In genomic region chr16:80583466-80583865, GRCh38 we compare ENCODE assay signal across 10 cellular contexts. TPM values are rescaled to one million over a fixed set of nuclear protein-coding genes. Genes with fewer than 3 reads are reported as not detected.
DNase-seq lines count a peak whose midpoint lies in the region; TF ChIP-seq lines count a peak whose summit lies in the region.
"Had no signal": no experiment of that assay in that cellular context is flagged by ENCODE, and none has a peak within 500 bp of the region (broad histone marks: within the 10 kb centered on the region; RNA-seq: fewer than 3 reads in every experiment).

No MANE protein-coding gene starts in this region.

- H3K9me3 ChIP-seq in Peyer's patch, result no peaks in the 10 kb centered on the region
- H3K9me3 ChIP-seq: esophagus muscularis mucosa had no signal

- H3K27me3 ChIP-seq in Peyer's patch, result no peaks in the 10 kb centered on the region

- CTCF ChIA-PET in activated naive CD4-positive, alpha-beta T cell treated with anti-CD3 and anti-CD28 coated beads, Interleukin-2, amount 10 ng/mL, durations not matched to agents 7 days and 5 days (lab: Charles Lee), result interaction anchor here (1.1 kb wide), 1 partner anchor 14 kb away, joined by 4 read pairs; no protein-coding TSS in a partner anchor

- peaks cover 23% of the 10 kb centered on the region for H3K9me3 Mint-ChIP-seq in activated naive CD4-positive, alpha-beta T cell treated with anti-CD3 and anti-CD28 coated beads, Interleukin-2, amount 10 ng/mL, durations not matched to agents 7 days and 5 days

- H3K36me3 Mint-ChIP-seq in activated naive CD4-positive, alpha-beta T cell treated with anti-CD3 and anti-CD28 coated beads, Interleukin-2, amount 10 ng/mL, durations not matched to agents 7 days and 5 days, result peaks cover 36% of the 10 kb centered on the region

- H3K4me1 Mint-ChIP-seq in activated naive CD4-positive, alpha-beta T cell treated with anti-CD3 and anti-CD28 coated beads, Interleukin-2, amount 10 ng/mL, durations not matched to agents 7 days and 5 days, result peaks cover 65% of the 10 kb centered on the region

- TF ChIP-seq CTCF in GM20000 (IDR thresholded peaks at IDR 0.05; ENCODE audit: extremely low read depth, missing control alignments) (no peak), Peyer's patch (IDR thresholded peaks at IDR 0.05) (no peak)

- H3K27ac ChIP-seq in Peyer's patch, result no peak overlapping the region
- H3K27ac ChIP-seq: esophagus muscularis mucosa had no signal

- no peak overlapping the region for H3K27ac Mint-ChIP-seq in activated naive CD4-positive, alpha-beta T cell treated with anti-CD3 and anti-CD28 coated beads, Interleukin-2, amount 10 ng/mL, durations not matched to agents 7 days and 5 days

- peak; percentile 42 for DNase-seq in stimulated activated naive CD4-positive, alpha-beta T cell treated with Interleukin-2 at 50 U/mL for 16 hours (lab: John Stamatoyannopoulos, UW)
- no peak for DNase-seq in stimulated activated naive CD4-positive, alpha-beta T cell (lab: John Stamatoyannopoulos, UW)
- DNase-seq in activated naive CD4-positive, alpha-beta T cell treated with anti-CD3 and anti-CD28 coated beads, Interleukin-2, amount 10 ng/mL, durations not matched to agents 7 days and 5 days, result peak; percentile 34
- peak; percentile 12 for DNase-seq in iris pigment epithelial cell (ENCODE audit: low read depth)
- no peak for DNase-seq in GM20000 (ENCODE audit: low spot score)
- DNase-seq in retina, result no peak
- DNase-seq in Peyer's patch, result no peak
- DNase-seq in iPS-NIHi7 (ENCODE audit: extremely low spot score), result no peak
- DNase-seq: CD4-positive, CD25-positive, alpha-beta regulatory T cell had no signal

- TF ChIP-seq POLR2A in Peyer's patch (IDR thresholded peaks at IDR 0.05), result no peak

- no peak overlapping the region for H3K4me3 ChIP-seq in Peyer's patch
- H3K4me3 ChIP-seq: esophagus muscularis mucosa had no signal

- no peaks in the 10 kb centered on the region for H3K4me1 ChIP-seq in Peyer's patch
- H3K4me1 ChIP-seq: esophagus muscularis mucosa had no signal

- peaks cover 15% of the 10 kb centered on the region for H3K27me3 Mint-ChIP-seq in activated naive CD4-positive, alpha-beta T cell treated with anti-CD3 and anti-CD28 coated beads, Interleukin-2, amount 10 ng/mL, durations not matched to agents 7 days and 5 days
- H3K27me3 Mint-ChIP-seq: CD4-positive, CD25-positive, alpha-beta regulatory T cell had no signal

- H3K4me3 Mint-ChIP-seq in activated naive CD4-positive, alpha-beta T cell treated with anti-CD3 and anti-CD28 coated beads, Interleukin-2, amount 10 ng/mL, durations not matched to agents 7 days and 5 days, result no peak overlapping the region

- H3K36me3 ChIP-seq in Peyer's patch, result no peaks in the 10 kb centered on the region
- H3K36me3 ChIP-seq: esophagus muscularis mucosa had no signal

RNA-seq across cellular contexts. Expression of gene DYNLRB2, which starts 42.7 kb away (rescaled TPM):
- not detected for total RNA-seq in Peyer's patch
- total RNA-seq: CD4-positive, CD25-positive, alpha-beta regulatory T cell; esophagus muscularis mucosa had no signal

Comparison
In these comparisons a context has a peak if more than half of its experiments do, and no peak if none do; other contexts are left out.
1. DNase-seq: peak in stimulated activated naive CD4-positive, alpha-beta T cell treated with Interleukin-2 at 50 U/mL for 16 hours (single experiment), activated naive CD4-positive, alpha-beta T cell treated with anti-CD3 and anti-CD28 coated beads, Interleukin-2, amount 10 ng/mL, durations not matched to agents 7 days and 5 days (single experiment) and iris pigment epithelial cell (single experiment); none in stimulated activated naive CD4-positive, alpha-beta T cell (0 of 6), GM20000 (single experiment), retina (single experiment), Peyer's patch (0 of 3) and iPS-NIHi7 (single experiment).